In genomic region chr3:156554842-156555687, GRCh38 we compare ENCODE assay signal across 1 cellular context.
TF ChIP-seq lines count a peak whose summit lies in the region.

SSR3 (minus strand) TSS chr3:156555117; CDS start chr3:156555089, 28 bp downstream.

TF ChIP-seq in HepG2, 621 proteins besides CTCF, POLR2A, EP300 and RAD21 (continued from another document and continues in another):
- TF ChIP-seq ZNF337 (CRISPR knock-in tag; IDR thresholded peaks at IDR 0.05; ENCODE audit: borderline replicate concordance, low read depth) (no peak), YEATS4 (CRISPR knock-in tag; IDR thresholded peaks at IDR 0.05; ENCODE audit: borderline replicate concordance) (peak; percentile 97), ZNF296 (CRISPR knock-in tag; conservative IDR thresholded peaks at IDR 0.05) (no peak), ZNF720 (CRISPR knock-in tag; IDR thresholded peaks at IDR 0.05) (no peak), PAF1 (CRISPR knock-in tag; IDR thresholded peaks at IDR 0.05) (no peak), ZBTB43 (CRISPR knock-in tag; conservative IDR thresholded peaks at IDR 0.05) (no peak; the same call in 1 of the 2 replicates), KLF9 (CRISPR knock-in tag; IDR thresholded peaks at IDR 0.05; ENCODE audit: low read depth) (no peak), ZBTB39 (CRISPR knock-in tag; IDR thresholded peaks at IDR 0.05) (no peak), ARNTL (CRISPR knock-in tag; IDR thresholded peaks at IDR 0.05) (no peak), ELF4 (CRISPR knock-in tag; IDR thresholded peaks at IDR 0.05; ENCODE audit: borderline replicate concordance) (peak; percentile 97), HNRNPLL (IDR thresholded peaks at IDR 0.05; ENCODE audit: low read depth, low read length, poor library complexity, severe bottlenecking) (peak; percentile 91), ARID2 (CRISPR knock-in tag; IDR thresholded peaks at IDR 0.05; ENCODE audit: borderline replicate concordance) (peak; percentile 83; the same call in 1 of the 2 replicates), IKZF4 (CRISPR knock-in tag; IDR thresholded peaks at IDR 0.05; ENCODE audit: borderline replicate concordance, low read depth, not compliant biosample characterization) (no peak), ZNF7 (CRISPR knock-in tag; IDR thresholded peaks at IDR 0.05) (no peak), KLF16 (CRISPR knock-in tag; IDR thresholded peaks at IDR 0.05) (peak in 1 of 2 experiments; percentile 45; a peak in 2 of 4 replicates), ZNF333 (CRISPR knock-in tag; IDR thresholded peaks at IDR 0.05; ENCODE audit: borderline replicate concordance) (no peak), SMARCE1 (IDR thresholded peaks at IDR 0.05; ENCODE audit: borderline replicate concordance) (no peak), KIAA2018 (CRISPR knock-in tag; IDR thresholded peaks at IDR 0.05; ENCODE audit: borderline replicate concordance) (no peak; the same call in 1 of the 2 replicates), MTF1 (CRISPR knock-in tag; IDR thresholded peaks at IDR 0.05) (no peak), HNF4A (CRISPR knock-in tag; IDR thresholded peaks at IDR 0.05) (0 out of 2 replicates have a peak, but pooled peaks have one; percentile 12), ZNF740 (CRISPR knock-in tag; IDR thresholded peaks at IDR 0.05) (no peak), ZFP62 (CRISPR knock-in tag; IDR thresholded peaks at IDR 0.05) (no peak), SP4 (CRISPR knock-in tag; IDR thresholded peaks at IDR 0.05) (peak; percentile 72), ZNF878 (CRISPR knock-in tag; IDR thresholded peaks at IDR 0.05) (0 out of 2 replicates have a peak, but pooled peaks have one; percentile 51), NCOA1 (CRISPR knock-in tag; IDR thresholded peaks at IDR 0.05) (0 out of 2 replicates have a peak, but pooled peaks have one; percentile 64), TCF12 (IDR thresholded peaks at IDR 0.05) (no peak), TCF12 (CRISPR knock-in tag; IDR thresholded peaks at IDR 0.05) (no peak), ZNF773 (CRISPR knock-in tag; IDR thresholded peaks at IDR 0.05; ENCODE audit: borderline replicate concordance) (0 out of 2 replicates have a peak, but pooled peaks have one; percentile 52), ZNF83 (CRISPR knock-in tag; IDR thresholded peaks at IDR 0.05; ENCODE audit: borderline replicate concordance) (no peak; the same call in 1 of the 2 replicates), JUN (CRISPR knock-in tag; IDR thresholded peaks at IDR 0.05) (no peak), NFKB2 (CRISPR knock-in tag; IDR thresholded peaks at IDR 0.05; ENCODE audit: borderline replicate concordance) (peak; percentile 87; the same call in 1 of the 2 replicates), TERF1 (CRISPR knock-in tag; IDR thresholded peaks at IDR 0.05) (no peak), SMYD3 (CRISPR knock-in tag; IDR thresholded peaks at IDR 0.05) (no peak), ZNF609 (CRISPR knock-in tag; IDR thresholded peaks at IDR 0.05; ENCODE audit: borderline replicate concordance) (no peak), ONECUT2 (CRISPR knock-in tag; IDR thresholded peaks at IDR 0.05) (no peak), HNF1B (CRISPR knock-in tag; IDR thresholded peaks at IDR 0.05) (0 out of 2 replicates have a peak, but pooled peaks have one; percentile 20), ZFP36L1 (CRISPR knock-in tag; IDR thresholded peaks at IDR 0.05) (peak; percentile 31; the same call in 1 of the 2 replicates), ZNF776 (CRISPR knock-in tag; IDR thresholded peaks at IDR 0.05) (0 out of 2 replicates have a peak, but pooled peaks have one; percentile 36), ZNF570 (CRISPR knock-in tag; IDR thresholded peaks at IDR 0.05; ENCODE audit: borderline replicate concordance) (no peak), SNRNP70 (IDR thresholded peaks at IDR 0.05; ENCODE audit: low read depth, low read length) (no peak), SMARCC2 (IDR thresholded peaks at IDR 0.05) (no peak), ZNF232 (CRISPR knock-in tag; IDR thresholded peaks at IDR 0.05; ENCODE audit: borderline replicate concordance) (no peak; the same call in 1 of the 2 replicates), PHF20 (CRISPR knock-in tag; IDR thresholded peaks at IDR 0.05) (peak; percentile 78), ZNF629 (CRISPR knock-in tag; conservative IDR thresholded peaks at IDR 0.05) (no peak; the same call in 1 of the 2 replicates), DDIT3 (CRISPR knock-in tag; IDR thresholded peaks at IDR 0.05) (no peak), NR1H2 (CRISPR knock-in tag; IDR thresholded peaks at IDR 0.05; ENCODE audit: borderline replicate concordance, low read depth) (no peak)
